In genomic region chr6:136749359-136749758, GRCh38 we compare ENCODE assay signal across 20 cellular contexts. TPM values are rescaled to one million over a fixed set of nuclear protein-coding genes. Genes with fewer than 3 reads are reported as not detected.
DNase-seq lines count a peak whose midpoint lies in the region; ATAC-seq and TF ChIP-seq lines count a peak whose summit lies in the region.
"Had no signal": no experiment of that assay in that cellular context is flagged by ENCODE, and none has a peak within 500 bp of the region (broad histone marks: within the 10 kb centered on the region; RNA-seq: fewer than 3 reads in every experiment).

No MANE protein-coding gene starts in this region.

- H3K4me1 Mint-ChIP-seq in activated naive CD4-positive, alpha-beta T cell treated with anti-CD3 and anti-CD28 coated beads, Interleukin-2, amount 10 ng/mL, durations not matched to agents 7 days and 5 days, result peaks cover 84% of the 10 kb centered on the region
- H3K4me1 Mint-ChIP-seq in T-cell (peaks cover 72 to 92% (median 80%) of the 10 kb centered on the region in 3 donors), endodermal cell (peaks cover 23% of the 10 kb centered on the region), GM23338 (peaks cover 19% of the 10 kb centered on the region)

- no peak overlapping the region for H3K4me3 ChIP-seq in endodermal cell (ENCODE audit: low read length)
- H3K4me3 ChIP-seq in GM23338, result no peak overlapping the region
- H3K4me3 ChIP-seq: SJCRH30 had no signal

- H3K36me3 ChIP-seq in endodermal cell (ENCODE audit: control insufficient read depth, insufficient read depth, low read length), result no peaks in the 10 kb centered on the region
- H3K36me3 ChIP-seq in GM23338 (ENCODE audit: insufficient read depth), result no peaks in the 10 kb centered on the region
- H3K36me3 ChIP-seq: SJCRH30 had no signal

- H3F3A ChIP-seq in GM23338 (replicated peaks; ENCODE audit: low read depth), result no peaks in the 10 kb centered on the region

- H3K4me2 ChIP-seq in GM23338, result no peak overlapping the region

- H3K27me3 ChIP-seq in endodermal cell (ENCODE audit: control insufficient read depth, insufficient read depth, low read length, poor library complexity, severe bottlenecking), result no peaks in the 10 kb centered on the region
- H3K27me3 ChIP-seq in GM23338 (ENCODE audit: insufficient read depth), result no peaks in the 10 kb centered on the region
- H3K27me3 ChIP-seq: SJCRH30 had no signal

- no peaks in the 10 kb centered on the region for H3K9me3 Mint-ChIP-seq in activated naive CD4-positive, alpha-beta T cell treated with anti-CD3 and anti-CD28 coated beads, Interleukin-2, amount 10 ng/mL, durations not matched to agents 7 days and 5 days
- H3K9me3 Mint-ChIP-seq in T-cell (no peaks in the 10 kb centered on the region), endodermal cell (no peaks in the 10 kb centered on the region), GM23338 (no peaks in the 10 kb centered on the region)

- H3K27ac ChIP-seq in endodermal cell (ENCODE audit: low read depth, low read length) (no peak overlapping the region), temporal lobe (ENCODE audit: low read depth, low read length) (peak overlapping the region; percentile 42), GM23338 (ENCODE audit: low read depth) (no peak overlapping the region)
- H3K27ac ChIP-seq: SJCRH30 had no signal

- WGBS in endodermal cell (ENCODE audit: insufficient coverage in 1 of 2, insufficient read length in 1 of 2), 2 experiments, result 89 to 92% methylated on average over 7 to 8 of the region's 8 CpGs

- POLR2A ChIA-PET in T-cell (lab: Charles Lee), result no interaction called here

- H3K4me1 ChIP-seq in endodermal cell (ENCODE audit: control insufficient read depth, insufficient read depth, low read length) (no peaks in the 10 kb centered on the region), GM23338 (ENCODE audit: insufficient read depth) (peaks cover 4% of the 10 kb centered on the region; the same call in 1 of the 2 replicates)
- H3K4me1 ChIP-seq: SJCRH30 had no signal

- no peaks in the 10 kb centered on the region for H3K27me3 Mint-ChIP-seq in activated naive CD4-positive, alpha-beta T cell treated with anti-CD3 and anti-CD28 coated beads, Interleukin-2, amount 10 ng/mL, durations not matched to agents 7 days and 5 days
- H3K27me3 Mint-ChIP-seq in T-cell, result no peaks in the 10 kb centered on the region
- no peaks in the 10 kb centered on the region for H3K27me3 Mint-ChIP-seq in endodermal cell (ENCODE audit: insufficient read depth)
- H3K27me3 Mint-ChIP-seq in GM23338 (ENCODE audit: insufficient read depth, low read depth, poor library complexity), result peaks cover 6% of the 10 kb centered on the region

- H3K9ac ChIP-seq in endodermal cell (ENCODE audit: extremely low read depth, low read length, poor library complexity, severe bottlenecking), result no peak overlapping the region

- CTCF ChIA-PET in activated naive CD4-positive, alpha-beta T cell treated with anti-CD3 and anti-CD28 coated beads, Interleukin-2, amount 10 ng/mL, durations not matched to agents 7 days and 5 days (lab: Charles Lee), result no interaction called here
- CTCF ChIA-PET in T-cell (lab: Charles Lee), result no interaction called here

- no peaks in the 10 kb centered on the region for H3K9me2 ChIP-seq in GM23338 (ENCODE audit: insufficient read depth)

- ATAC-seq in T-cell (replicated peaks in 1 of 4) (no peak), GM23338 (no peak), HG03457 (IDR thresholded peaks at IDR 0.05; ENCODE audit: unreplicated experiment) (no peak)

- intact Hi-C loops in posterior cingulate gyrus (cut with DNase I), result no loop called here

- peaks cover 32% of the 10 kb centered on the region for H3K36me3 Mint-ChIP-seq in activated naive CD4-positive, alpha-beta T cell treated with anti-CD3 and anti-CD28 coated beads, Interleukin-2, amount 10 ng/mL, durations not matched to agents 7 days and 5 days
- H3K36me3 Mint-ChIP-seq in T-cell (no peaks in the 10 kb centered on the region), endodermal cell (ENCODE audit: low read depth) (no peaks in the 10 kb centered on the region), GM23338 (ENCODE audit: low read depth) (no peaks in the 10 kb centered on the region)

- DNase-seq in activated naive CD4-positive, alpha-beta T cell treated with anti-CD3 and anti-CD28 coated beads, Interleukin-2, amount 10 ng/mL, durations not matched to agents 7 days and 5 days, result no peak
- no peak for DNase-seq in activated naive CD4-positive, alpha-beta T cell (lab: John Stamatoyannopoulos, UW)
- no peak for DNase-seq in T-cell
- DNase-seq in endodermal cell, result peak; percentile 5
- DNase-seq in posterior cingulate gyrus, result no peak
- no peak for DNase-seq in GM23338 (ENCODE audit: low spot score)
- DNase-seq: ACHN; COR-L47; HCEC 1CT; MV-4-11; NCI-H1417 treated with DMSO at 0.1 percent for 48 hours; NCI-H2029 treated with DMSO at 0.1 percent for 48 hours; NCI-H226; NCI-H526 treated with DMSO at 0.1 percent for 48 hours; NK-92 treated with Interleukin-12 subunit alpha and Interleukin-12 subunit beta, amount 100 ng/mL, for 24 hours; OCI-M1; RPMI8226; SJCRH30 had no signal

- no peak overlapping the region for H2AFZ ChIP-seq in GM23338

- no peak overlapping the region for H3K4me3 Mint-ChIP-seq in activated naive CD4-positive, alpha-beta T cell treated with anti-CD3 and anti-CD28 coated beads, Interleukin-2, amount 10 ng/mL, durations not matched to agents 7 days and 5 days
- H3K4me3 Mint-ChIP-seq in T-cell, result peak overlapping the region in 1 of 3 donors; percentile 12
- no peak overlapping the region for H3K4me3 Mint-ChIP-seq in endodermal cell
- H3K4me3 Mint-ChIP-seq in GM23338, result no peak overlapping the region

- TF ChIP-seq CTCF in endodermal cell (conservative IDR thresholded peaks at IDR 0.05) (no peak), GM23338 (conservative IDR thresholded peaks at IDR 0.05; ENCODE audit: low read depth in 2 of 2) (no peak)

- no peaks in the 10 kb centered on the region for H4K20me1 ChIP-seq in GM23338 (replicated peaks; ENCODE audit: insufficient read depth)

- peak overlapping the region; percentile 92 for H3K27ac Mint-ChIP-seq in activated naive CD4-positive, alpha-beta T cell treated with anti-CD3 and anti-CD28 coated beads, Interleukin-2, amount 10 ng/mL, durations not matched to agents 7 days and 5 days
- H3K27ac Mint-ChIP-seq in T-cell, result peak overlapping the region; percentile 89 to 92
- H3K27ac Mint-ChIP-seq in endodermal cell, result no peak overlapping the region
- H3K27ac Mint-ChIP-seq in GM23338, result no peak overlapping the region

- no peaks in the 10 kb centered on the region for H3K79me2 ChIP-seq in GM23338 (replicated peaks; ENCODE audit: insufficient read depth)

- no peaks in the 10 kb centered on the region for H3K9me3 ChIP-seq in endodermal cell (ENCODE audit: control insufficient read depth, low read length)
- H3K9me3 ChIP-seq: SJCRH30 had no signal

TF ChIP-seq in GM23338, 12 proteins besides CTCF, POLR2A, EP300 and RAD21:
- TF ChIP-seq NANOG (IDR thresholded peaks at IDR 0.05; ENCODE audit: borderline replicate concordance), result no peak

RNA-seq across cellular contexts. Expression of gene MAP3K5, which starts 42.9 kb away (rescaled TPM):
- total RNA-seq in T-cell (10 to 100 TPM; 17.8 to 29.2 (median 20.6) TPM), endodermal cell (1 to 10 TPM; 1.6 to 3.4 TPM), temporal lobe (12.0 TPM)
- 0.32 TPM for polyA plus RNA-seq in endodermal cell (2013, experiment 1 of 2)
- 0.12 TPM for polyA plus RNA-seq in endodermal cell (2013, experiment 2 of 2)
- total RNA-seq in GM23338 (2014; rRNA removed; shearing (Covaris generic)), result 2.8 and 2.9 TPM in 2 replicates
- polyA plus RNA-seq in GM23338 (2016; fragmentation: Nextera tagmentation; extraction: Ambion mirVana), result 0.76 and 0.78 TPM in 2 replicates

Comparison
In these comparisons a context has a peak if more than half of its experiments do, and no peak if none do; other contexts are left out.
1. H3K27ac Mint-ChIP-seq: peak in activated naive CD4-positive, alpha-beta T cell treated with anti-CD3 and anti-CD28 coated beads, Interleukin-2, amount 10 ng/mL, durations not matched to agents 7 days and 5 days (single experiment) and T-cell (2 of 2); none in endodermal cell (single experiment) and GM23338 (single experiment).